14 cellular contexts compared by ENCODE assay signal in the genomic region with DNA sequence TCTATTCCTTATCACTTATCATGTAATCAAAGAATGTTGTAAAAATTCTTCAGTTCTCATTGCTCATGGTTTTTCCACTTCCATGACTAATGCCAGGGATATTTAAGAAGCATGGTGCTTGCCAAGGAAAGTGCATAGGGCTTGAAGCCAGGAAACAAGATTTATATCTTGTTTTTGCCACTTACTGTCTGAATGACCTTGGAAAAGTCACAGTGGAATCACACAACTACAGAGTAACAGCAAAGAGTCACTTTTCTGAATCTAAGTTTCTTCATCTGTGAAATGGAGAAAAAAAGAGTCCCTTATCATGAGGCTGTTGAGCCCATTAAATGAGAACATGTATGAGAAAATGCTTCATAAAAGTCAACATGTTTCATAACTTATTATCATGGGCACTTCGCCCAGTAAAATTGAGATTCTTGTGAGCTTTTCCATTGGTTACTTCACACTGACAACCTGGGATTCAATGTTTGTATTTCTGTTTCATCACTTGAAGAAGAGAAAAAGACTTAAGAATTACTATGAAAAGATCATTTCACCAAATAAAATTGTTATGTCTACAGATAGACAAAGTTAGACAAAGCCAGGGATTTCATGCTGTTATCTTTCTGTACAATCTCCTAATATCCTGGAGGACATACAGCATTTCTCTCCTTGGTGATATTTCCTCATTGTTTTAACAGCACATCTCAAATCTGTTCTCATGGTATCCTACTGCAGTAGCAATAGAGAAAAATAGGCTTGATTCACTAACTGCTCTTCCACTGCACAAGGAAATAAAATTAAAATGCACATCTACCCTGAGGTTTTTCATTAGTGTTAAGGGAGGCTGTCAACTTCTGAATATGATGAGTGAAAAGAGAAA. TPM values are rescaled to one million over a fixed set of nuclear protein-coding genes. Genes with fewer than 3 reads are reported as not detected.
A peak's percentile ranks its signal among the peaks of the same experiment; 100 is the strongest.
DNase-seq lines count a peak whose midpoint lies in the region; ATAC-seq and TF ChIP-seq lines count a peak whose summit lies in the region.
"Had no signal": no experiment of that assay in that cellular context is flagged by ENCODE, and none has a peak within 500 bp of the region (broad histone marks: within the 10 kb centered on the region; RNA-seq: fewer than 3 reads in every experiment).

No MANE protein-coding gene starts in this region.

- no peaks in the 10 kb centered on the region for H3K36me3 Mint-ChIP-seq in activated CD8-positive, alpha-beta T cell treated with anti-CD3 and anti-CD28 coated beads for 36 hours (ENCODE audit: low read depth)
- H3K36me3 Mint-ChIP-seq: naive thymus-derived CD4-positive, alpha-beta T cell had no signal

- H3K27ac Mint-ChIP-seq in activated CD8-positive, alpha-beta T cell treated with anti-CD3 and anti-CD28 coated beads for 36 hours, result no peak overlapping the region
- H3K27ac Mint-ChIP-seq: activated T-helper 2 cell treated with anti-CD3 and anti-CD28 coated beads, Interferon-gamma antibody, Interleukin-2, Interleukin-4, amounts not matched to agents 10 μg/mL and 5 μg/mL and 100 μg/mL, durations not matched to agents 14 hours and 24 hours and 36 hours; naive thymus-derived CD4-positive, alpha-beta T cell had no signal

- peak overlapping the region; percentile 17 for H2AFZ ChIP-seq in ACC112 (ENCODE audit: low read length, unreplicated experiment)

- TF ChIP-seq RAD21 in Ishikawa (IDR thresholded peaks at IDR 0.05; ENCODE audit: low read depth), result peak; percentile 13; the same call in 1 of the 2 replicates

- H3K36me3 ChIP-seq in ACC112 (ENCODE audit: insufficient read depth, low read length), result no peaks in the 10 kb centered on the region
- H3K36me3 ChIP-seq: BLaER1 had no signal

- intact Hi-C loops in activated CD8-positive, alpha-beta T cell treated with anti-CD3 and anti-CD28 coated beads for 36 hours (cut with micrococcal nuclease), result loop anchor here (10.0 kb wide), 1 partner anchor 608 kb away; no protein-coding TSS in a partner anchor

- peaks cover 17% of the 10 kb centered on the region for H3K4me1 ChIP-seq in ACC112 (ENCODE audit: control insufficient read depth, insufficient read depth, low read length, unreplicated experiment)
- H3K4me1 ChIP-seq: BLaER1 had no signal

- no peaks in the 10 kb centered on the region for H3K79me2 ChIP-seq in ACC112 (ENCODE audit: control insufficient read depth, insufficient read depth, low read length, unreplicated experiment)

- no peaks in the 10 kb centered on the region for H3K27me3 Mint-ChIP-seq in activated CD8-positive, alpha-beta T cell treated with anti-CD3 and anti-CD28 coated beads for 36 hours
- H3K27me3 Mint-ChIP-seq: naive thymus-derived CD4-positive, alpha-beta T cell had no signal

- ATAC-seq in activated CD8-positive, alpha-beta T cell treated with anti-CD3 and anti-CD28 coated beads for 36 hours, result no peak
- no peak for ATAC-seq in GM21381 (IDR thresholded peaks at IDR 0.05; ENCODE audit: unreplicated experiment)
- ATAC-seq: naive thymus-derived CD4-positive, alpha-beta T cell had no signal

- no peaks in the 10 kb centered on the region for H3K27me3 ChIP-seq in ACC112 (ENCODE audit: insufficient read depth, low read length)
- H3K27me3 ChIP-seq: BLaER1 had no signal

- H3K9me3 Mint-ChIP-seq in activated CD8-positive, alpha-beta T cell treated with anti-CD3 and anti-CD28 coated beads for 36 hours, result no peaks in the 10 kb centered on the region
- H3K9me3 Mint-ChIP-seq: activated T-helper 2 cell treated with anti-CD3 and anti-CD28 coated beads, Interferon-gamma antibody, Interleukin-2, Interleukin-4, amounts not matched to agents 10 μg/mL and 5 μg/mL and 100 μg/mL, durations not matched to agents 14 hours and 24 hours and 36 hours had no signal

- peak overlapping the region; percentile 77 for H3K27ac ChIP-seq in ACC112 (ENCODE audit: low read depth, low read length)
- H3K27ac ChIP-seq: BLaER1, VCaP had no signal

- peak; percentile 84; the same call in 1 of the 2 replicates for TF ChIP-seq EP300 in Ishikawa (IDR thresholded peaks at IDR 0.05; ENCODE audit: borderline replicate concordance)

- POLR2A ChIA-PET in activated CD8-positive, alpha-beta T cell treated with anti-CD3 and anti-CD28 coated beads for 36 hours (lab: Charles Lee), result no interaction called here

- TF ChIP-seq CTCF in cardiac fibroblast (IDR thresholded peaks at IDR 0.05; ENCODE audit: low read depth, low read length), result no peak
- no peak for TF ChIP-seq CTCF in activated CD8-positive, alpha-beta T cell treated with anti-CD3 and anti-CD28 coated beads for 36 hours (IDR thresholded peaks at IDR 0.05)

- H3K4me1 Mint-ChIP-seq in activated CD8-positive, alpha-beta T cell treated with anti-CD3 and anti-CD28 coated beads for 36 hours (ENCODE audit: low read depth), result no peaks in the 10 kb centered on the region
- H3K4me1 Mint-ChIP-seq: naive thymus-derived CD4-positive, alpha-beta T cell had no signal

- DNase-seq in cardiac fibroblast (ENCODE audit: low read depth in 2 of 2) (peak; percentile 77 to 91), kidney glomerular epithelial cell (lab: John Stamatoyannopoulos, UW) (peak; percentile 71), GDM1 (lab: John Stamatoyannopoulos, UW) (no peak)
- DNase-seq in activated CD4-positive, alpha-beta T cell treated with anti-CD3 and anti-CD28 coated beads for 1 hour, result no peak
- DNase-seq in activated CD8-positive, alpha-beta T cell treated with anti-CD3 and anti-CD28 coated beads for 36 hours, result no peak
- DNase-seq: naive thymus-derived CD4-positive, alpha-beta T cell; NCI-H82; stimulated activated CD4-positive, alpha-beta T cell treated with anti-CD3 and anti-CD28 coated beads, Interleukin-2, amount 100 ng/mL, for 24 hours had no signal

- H3K4me3 ChIP-seq in ACC112 (ENCODE audit: low read depth, low read length) (no peak overlapping the region; the same call in 1 of the 2 replicates), cardiac fibroblast (replicated peaks in 1 of 2; ENCODE audit: low read depth in 2 of 2, low read length in 2 of 2) (no peak overlapping the region)
- H3K4me3 ChIP-seq: BLaER1 had no signal

- H3K4me3 Mint-ChIP-seq in activated CD8-positive, alpha-beta T cell treated with anti-CD3 and anti-CD28 coated beads for 36 hours, result no peak overlapping the region
- H3K4me3 Mint-ChIP-seq: naive thymus-derived CD4-positive, alpha-beta T cell had no signal

- CTCF ChIA-PET in activated CD8-positive, alpha-beta T cell treated with anti-CD3 and anti-CD28 coated beads for 36 hours (lab: Charles Lee), result no interaction called here

TF ChIP-seq in Ishikawa, 13 proteins besides CTCF, POLR2A, EP300 and RAD21:
- TF ChIP-seq, protein P1, sequence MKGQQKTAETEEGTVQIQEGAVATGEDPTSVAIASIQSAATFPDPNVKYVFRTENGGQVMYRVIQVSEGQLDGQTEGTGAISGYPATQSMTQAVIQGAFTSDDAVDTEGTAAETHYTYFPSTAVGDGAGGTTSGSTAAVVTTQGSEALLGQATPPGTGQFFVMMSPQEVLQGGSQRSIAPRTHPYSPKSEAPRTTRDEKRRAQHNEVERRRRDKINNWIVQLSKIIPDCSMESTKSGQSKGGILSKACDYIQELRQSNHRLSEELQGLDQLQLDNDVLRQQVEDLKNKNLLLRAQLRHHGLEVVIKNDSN (IDR thresholded peaks at IDR 0.05), result no peak
- TF ChIP-seq, protein P2, sequence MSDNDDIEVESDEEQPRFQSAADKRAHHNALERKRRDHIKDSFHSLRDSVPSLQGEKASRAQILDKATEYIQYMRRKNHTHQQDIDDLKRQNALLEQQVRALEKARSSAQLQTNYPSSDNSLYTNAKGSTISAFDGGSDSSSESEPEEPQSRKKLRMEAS (IDR thresholded peaks at IDR 0.05), result no peak
- TF ChIP-seq NFIC (IDR thresholded peaks at IDR 0.05), result peak; percentile 95
- TF ChIP-seq CREB1 (IDR thresholded peaks at IDR 0.05; ENCODE audit: low read depth), result no peak
- TF ChIP-seq EGR1 (IDR thresholded peaks at IDR 0.05), result no peak
- no peak for TF ChIP-seq ZBTB7A (IDR thresholded peaks at IDR 0.05; ENCODE audit: low read depth)
- TF ChIP-seq YY1 (IDR thresholded peaks at IDR 0.05; ENCODE audit: low read depth), result no peak
- TF ChIP-seq TCF12 (IDR thresholded peaks at IDR 0.05; ENCODE audit: low read depth), result peak; percentile 69
- peak; percentile 73; the same call in 1 of the 2 replicates for TF ChIP-seq FOXM1 (IDR thresholded peaks at IDR 0.05; ENCODE audit: borderline replicate concordance, low read depth)
- TF ChIP-seq TEAD4 (IDR thresholded peaks at IDR 0.05), result peak; percentile 92
TF ChIP-seq in Ishikawa: peak in this region for 4.

RNA-seq across cellular contexts. Expression of a gene that starts 7.6 kb away (rescaled TPM):
- total RNA-seq in activated CD8-positive, alpha-beta T cell treated with anti-CD3 and anti-CD28 coated beads for 36 hours, result not detected
- total RNA-seq: activated T-helper 2 cell treated with anti-CD3 and anti-CD28 coated beads, Interferon-gamma antibody, Interleukin-2, Interleukin-4, amounts not matched to agents 10 μg/mL and 5 μg/mL and 100 μg/mL, durations not matched to agents 14 hours and 24 hours and 36 hours; naive thymus-derived CD4-positive, alpha-beta T cell had no signal

Comparison
In these comparisons a context has a peak if more than half of its experiments do, and no peak if none do; other contexts are left out.
1. DNase-seq: peak in cardiac fibroblast (2 of 2) and kidney glomerular epithelial cell (single experiment); none in activated CD4-positive, alpha-beta T cell treated with anti-CD3 and anti-CD28 coated beads for 1 hour (single experiment), activated CD8-positive, alpha-beta T cell treated with anti-CD3 and anti-CD28 coated beads for 36 hours (single experiment) and GDM1 (single experiment).